ENCODE assay signal across 1 cellular context in the genomic region with DNA sequence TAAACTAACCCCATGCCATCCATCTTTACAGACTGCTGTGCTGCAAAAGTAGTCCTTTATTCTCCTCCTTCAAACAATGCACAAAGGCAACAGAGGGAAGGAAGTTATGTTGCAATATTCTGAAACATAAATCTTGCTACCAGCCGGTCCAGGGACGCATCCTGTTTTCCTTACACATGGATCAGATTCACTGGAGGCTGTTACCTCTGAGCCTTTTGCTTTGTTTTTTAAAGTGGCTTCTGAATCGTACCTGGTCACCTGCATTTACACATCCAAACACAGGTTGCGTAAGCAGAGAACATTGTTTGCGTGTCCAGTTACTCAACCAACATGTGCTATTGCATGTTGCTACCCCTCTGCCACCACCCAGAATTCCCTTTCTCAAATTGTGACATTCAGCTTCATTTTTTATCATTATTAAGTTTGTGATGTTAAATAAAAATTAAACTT.
TF ChIP-seq lines count a peak whose summit lies in the region.

No MANE protein-coding gene starts in this region.

TF ChIP-seq in HepG2, 621 proteins besides CTCF, POLR2A, EP300 and RAD21 (continued from another document and continues in another):
- TF ChIP-seq, protein P1, sequence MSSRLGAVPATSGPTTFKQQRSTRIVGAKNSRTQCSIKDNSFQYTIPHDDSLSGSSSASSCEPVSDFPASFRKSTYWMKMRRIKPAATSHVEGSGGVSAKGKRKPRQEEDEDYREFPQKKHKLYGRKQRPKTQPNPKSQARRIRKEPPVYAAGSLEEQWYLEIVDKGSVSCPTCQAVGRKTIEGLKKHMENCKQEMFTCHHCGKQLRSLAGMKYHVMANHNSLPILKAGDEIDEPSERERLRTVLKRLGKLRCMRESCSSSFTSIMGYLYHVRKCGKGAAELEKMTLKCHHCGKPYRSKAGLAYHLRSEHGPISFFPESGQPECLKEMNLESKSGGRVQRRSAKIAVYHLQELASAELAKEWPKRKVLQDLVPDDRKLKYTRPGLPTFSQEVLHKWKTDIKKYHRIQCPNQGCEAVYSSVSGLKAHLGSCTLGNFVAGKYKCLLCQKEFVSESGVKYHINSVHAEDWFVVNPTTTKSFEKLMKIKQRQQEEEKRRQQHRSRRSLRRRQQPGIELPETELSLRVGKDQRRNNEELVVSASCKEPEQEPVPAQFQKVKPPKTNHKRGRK (CRISPR knock-in tag; IDR thresholded peaks at IDR 0.05) = no peak
- TF ChIP-seq, protein P2, sequence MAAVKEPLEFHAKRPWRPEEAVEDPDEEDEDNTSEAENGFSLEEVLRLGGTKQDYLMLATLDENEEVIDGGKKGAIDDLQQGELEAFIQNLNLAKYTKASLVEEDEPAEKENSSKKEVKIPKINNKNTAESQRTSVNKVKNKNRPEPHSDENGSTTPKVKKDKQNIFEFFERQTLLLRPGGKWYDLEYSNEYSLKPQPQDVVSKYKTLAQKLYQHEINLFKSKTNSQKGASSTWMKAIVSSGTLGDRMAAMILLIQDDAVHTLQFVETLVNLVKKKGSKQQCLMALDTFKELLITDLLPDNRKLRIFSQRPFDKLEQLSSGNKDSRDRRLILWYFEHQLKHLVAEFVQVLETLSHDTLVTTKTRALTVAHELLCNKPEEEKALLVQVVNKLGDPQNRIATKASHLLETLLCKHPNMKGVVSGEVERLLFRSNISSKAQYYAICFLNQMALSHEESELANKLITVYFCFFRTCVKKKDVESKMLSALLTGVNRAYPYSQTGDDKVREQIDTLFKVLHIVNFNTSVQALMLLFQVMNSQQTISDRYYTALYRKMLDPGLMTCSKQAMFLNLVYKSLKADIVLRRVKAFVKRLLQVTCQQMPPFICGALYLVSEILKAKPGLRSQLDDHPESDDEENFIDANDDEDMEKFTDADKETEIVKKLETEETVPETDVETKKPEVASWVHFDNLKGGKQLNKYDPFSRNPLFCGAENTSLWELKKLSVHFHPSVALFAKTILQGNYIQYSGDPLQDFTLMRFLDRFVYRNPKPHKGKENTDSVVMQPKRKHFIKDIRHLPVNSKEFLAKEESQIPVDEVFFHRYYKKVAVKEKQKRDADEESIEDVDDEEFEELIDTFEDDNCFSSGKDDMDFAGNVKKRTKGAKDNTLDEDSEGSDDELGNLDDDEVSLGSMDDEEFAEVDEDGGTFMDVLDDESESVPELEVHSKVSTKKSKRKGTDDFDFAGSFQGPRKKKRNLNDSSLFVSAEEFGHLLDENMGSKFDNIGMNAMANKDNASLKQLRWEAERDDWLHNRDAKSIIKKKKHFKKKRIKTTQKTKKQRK (IDR thresholded peaks at IDR 0.05; ENCODE audit: low read length) = no peak
- no peak for TF ChIP-seq NFKB2 (CRISPR knock-in tag; IDR thresholded peaks at IDR 0.05; ENCODE audit: borderline replicate concordance)
- TF ChIP-seq ARHGAP35 (CRISPR knock-in tag; IDR thresholded peaks at IDR 0.05; ENCODE audit: borderline replicate concordance) = no peak
- no peak for TF ChIP-seq JUN (CRISPR knock-in tag; IDR thresholded peaks at IDR 0.05)
- TF ChIP-seq HOXA5 (CRISPR knock-in tag; IDR thresholded peaks at IDR 0.05) = peak; percentile 78; the same call in 1 of the 2 replicates
- 0 out of 2 replicates have a peak, but pooled peaks have one; percentile 75 for TF ChIP-seq ZMYM4 (CRISPR knock-in tag; IDR thresholded peaks at IDR 0.05)
- no peak for TF ChIP-seq MAFK (conservative IDR thresholded peaks at IDR 0.05 in 1 of 2, IDR thresholded peaks at IDR 0.05 in 1 of 2; ENCODE audit: low read length in 2 of 2)
- peak; percentile 65; the same call in 1 of the 2 replicates for TF ChIP-seq ZNF12 (CRISPR knock-in tag; IDR thresholded peaks at IDR 0.05)
- TF ChIP-seq SATB2 (CRISPR knock-in tag; IDR thresholded peaks at IDR 0.05) = no peak
- TF ChIP-seq SNAI1 (CRISPR knock-in tag; IDR thresholded peaks at IDR 0.05; ENCODE audit: borderline replicate concordance) = no peak
- TF ChIP-seq, protein P3, sequence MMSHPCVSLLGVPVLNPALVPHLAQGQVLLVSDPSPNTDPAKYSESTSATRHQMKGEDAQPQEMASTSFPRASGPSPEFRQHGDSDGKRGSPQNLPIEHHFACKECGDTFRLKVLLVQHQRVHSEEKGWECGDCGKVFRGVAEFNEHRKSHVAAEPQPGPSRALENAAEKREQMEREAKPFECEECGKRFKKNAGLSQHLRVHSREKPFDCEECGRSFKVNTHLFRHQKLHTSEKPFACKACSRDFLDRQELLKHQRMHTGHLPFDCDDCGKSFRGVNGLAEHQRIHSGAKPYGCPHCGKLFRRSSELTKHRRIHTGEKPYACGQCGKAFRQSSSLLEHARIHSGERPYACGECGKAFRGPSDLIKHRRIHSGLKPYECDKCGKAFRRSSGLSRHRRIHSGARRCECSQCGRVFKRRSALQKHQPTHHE (CRISPR knock-in tag; IDR thresholded peaks at IDR 0.05; ENCODE audit: borderline replicate concordance) = no peak
- no peak for TF ChIP-seq PLRG1 (conservative IDR thresholded peaks at IDR 0.05)
- no peak for TF ChIP-seq ZNF354B (CRISPR knock-in tag; IDR thresholded peaks at IDR 0.05)
- TF ChIP-seq SALL2 (CRISPR knock-in tag; IDR thresholded peaks at IDR 0.05) = no peak
- 0 out of 2 replicates have a peak, but pooled peaks have one; percentile 19 for TF ChIP-seq MEF2D (CRISPR knock-in tag; IDR thresholded peaks at IDR 0.05)
- TF ChIP-seq, protein P4, sequence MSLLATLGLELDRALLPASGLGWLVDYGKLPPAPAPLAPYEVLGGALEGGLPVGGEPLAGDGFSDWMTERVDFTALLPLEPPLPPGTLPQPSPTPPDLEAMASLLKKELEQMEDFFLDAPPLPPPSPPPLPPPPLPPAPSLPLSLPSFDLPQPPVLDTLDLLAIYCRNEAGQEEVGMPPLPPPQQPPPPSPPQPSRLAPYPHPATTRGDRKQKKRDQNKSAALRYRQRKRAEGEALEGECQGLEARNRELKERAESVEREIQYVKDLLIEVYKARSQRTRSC (CRISPR knock-in tag; IDR thresholded peaks at IDR 0.05; ENCODE audit: low read depth) = no peak
- TF ChIP-seq, protein P5, sequence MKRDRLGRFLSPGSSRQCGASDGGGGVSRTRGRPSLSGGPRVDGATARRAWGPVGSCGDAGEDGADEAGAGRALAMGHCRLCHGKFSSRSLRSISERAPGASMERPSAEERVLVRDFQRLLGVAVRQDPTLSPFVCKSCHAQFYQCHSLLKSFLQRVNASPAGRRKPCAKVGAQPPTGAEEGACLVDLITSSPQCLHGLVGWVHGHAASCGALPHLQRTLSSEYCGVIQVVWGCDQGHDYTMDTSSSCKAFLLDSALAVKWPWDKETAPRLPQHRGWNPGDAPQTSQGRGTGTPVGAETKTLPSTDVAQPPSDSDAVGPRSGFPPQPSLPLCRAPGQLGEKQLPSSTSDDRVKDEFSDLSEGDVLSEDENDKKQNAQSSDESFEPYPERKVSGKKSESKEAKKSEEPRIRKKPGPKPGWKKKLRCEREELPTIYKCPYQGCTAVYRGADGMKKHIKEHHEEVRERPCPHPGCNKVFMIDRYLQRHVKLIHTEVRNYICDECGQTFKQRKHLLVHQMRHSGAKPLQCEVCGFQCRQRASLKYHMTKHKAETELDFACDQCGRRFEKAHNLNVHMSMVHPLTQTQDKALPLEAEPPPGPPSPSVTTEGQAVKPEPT (CRISPR knock-in tag; IDR thresholded peaks at IDR 0.05; ENCODE audit: low read depth) = no peak
- TF ChIP-seq ZSCAN9 (CRISPR knock-in tag; IDR thresholded peaks at IDR 0.05; ENCODE audit: borderline replicate concordance) = peak; percentile 89
- TF ChIP-seq ATF7 (IDR thresholded peaks at IDR 0.05) = peak; percentile 60; the same call in 1 of the 2 replicates
- no peak; the same call in 1 of the 2 replicates for TF ChIP-seq ATF7 (CRISPR knock-in tag; IDR thresholded peaks at IDR 0.05)
- TF ChIP-seq ZNF350 (CRISPR knock-in tag; IDR thresholded peaks at IDR 0.05; ENCODE audit: borderline replicate concordance, low read depth) = peak; percentile 64; the same call in 1 of the 2 replicates
- no peak for TF ChIP-seq ZNF563 (CRISPR knock-in tag; IDR thresholded peaks at IDR 0.05)
- TF ChIP-seq, protein P6, sequence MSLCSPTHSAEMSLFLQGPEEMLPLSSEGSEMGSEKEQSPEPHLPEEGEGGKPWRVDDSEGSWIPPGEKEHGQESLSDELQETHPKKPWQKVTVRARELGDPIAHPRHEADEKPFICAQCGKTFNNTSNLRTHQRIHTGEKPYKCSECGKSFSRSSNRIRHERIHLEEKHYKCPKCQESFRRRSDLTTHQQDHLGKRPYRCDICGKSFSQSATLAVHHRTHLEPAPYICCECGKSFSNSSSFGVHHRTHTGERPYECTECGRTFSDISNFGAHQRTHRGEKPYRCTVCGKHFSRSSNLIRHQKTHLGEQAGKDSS (CRISPR knock-in tag; IDR thresholded peaks at IDR 0.05; ENCODE audit: borderline replicate concordance, low read depth) = no peak
- TF ChIP-seq KLF12 (CRISPR knock-in tag; IDR thresholded peaks at IDR 0.05; ENCODE audit: borderline replicate concordance) = no peak
- no peak for TF ChIP-seq MTA3 (CRISPR knock-in tag; IDR thresholded peaks at IDR 0.05)
- no peak for TF ChIP-seq ADNP (CRISPR knock-in tag; IDR thresholded peaks at IDR 0.05)
- no peak for TF ChIP-seq KAT2B (IDR thresholded peaks at IDR 0.05; ENCODE audit: borderline replicate concordance, low read depth, low read length)
- no peak for TF ChIP-seq ZNF841 (CRISPR knock-in tag; IDR thresholded peaks at IDR 0.05; ENCODE audit: borderline replicate concordance)
- TF ChIP-seq HDAC2 (CRISPR knock-in tag; IDR thresholded peaks at IDR 0.05) = peak; percentile 87
- peak; percentile 61; the same call in 1 of the 2 replicates for TF ChIP-seq ZNF761 (CRISPR knock-in tag; conservative IDR thresholded peaks at IDR 0.05)
- TF ChIP-seq MAFF (IDR thresholded peaks at IDR 0.05; ENCODE audit: low read depth, low read length) = no peak
- no peak for TF ChIP-seq RFX3 (CRISPR knock-in tag; IDR thresholded peaks at IDR 0.05)
- 0 out of 2 replicates have a peak, but pooled peaks have one; percentile 28 for TF ChIP-seq RFXAP (CRISPR knock-in tag; IDR thresholded peaks at IDR 0.05; ENCODE audit: borderline replicate concordance)
- TF ChIP-seq CC2D1A (CRISPR knock-in tag; IDR thresholded peaks at IDR 0.05) = no peak
- TF ChIP-seq ZNF672 (CRISPR knock-in tag; IDR thresholded peaks at IDR 0.05) = no peak
- TF ChIP-seq ZC3H4 (CRISPR knock-in tag; IDR thresholded peaks at IDR 0.05; ENCODE audit: borderline replicate concordance) = no peak
- TF ChIP-seq, protein P7, sequence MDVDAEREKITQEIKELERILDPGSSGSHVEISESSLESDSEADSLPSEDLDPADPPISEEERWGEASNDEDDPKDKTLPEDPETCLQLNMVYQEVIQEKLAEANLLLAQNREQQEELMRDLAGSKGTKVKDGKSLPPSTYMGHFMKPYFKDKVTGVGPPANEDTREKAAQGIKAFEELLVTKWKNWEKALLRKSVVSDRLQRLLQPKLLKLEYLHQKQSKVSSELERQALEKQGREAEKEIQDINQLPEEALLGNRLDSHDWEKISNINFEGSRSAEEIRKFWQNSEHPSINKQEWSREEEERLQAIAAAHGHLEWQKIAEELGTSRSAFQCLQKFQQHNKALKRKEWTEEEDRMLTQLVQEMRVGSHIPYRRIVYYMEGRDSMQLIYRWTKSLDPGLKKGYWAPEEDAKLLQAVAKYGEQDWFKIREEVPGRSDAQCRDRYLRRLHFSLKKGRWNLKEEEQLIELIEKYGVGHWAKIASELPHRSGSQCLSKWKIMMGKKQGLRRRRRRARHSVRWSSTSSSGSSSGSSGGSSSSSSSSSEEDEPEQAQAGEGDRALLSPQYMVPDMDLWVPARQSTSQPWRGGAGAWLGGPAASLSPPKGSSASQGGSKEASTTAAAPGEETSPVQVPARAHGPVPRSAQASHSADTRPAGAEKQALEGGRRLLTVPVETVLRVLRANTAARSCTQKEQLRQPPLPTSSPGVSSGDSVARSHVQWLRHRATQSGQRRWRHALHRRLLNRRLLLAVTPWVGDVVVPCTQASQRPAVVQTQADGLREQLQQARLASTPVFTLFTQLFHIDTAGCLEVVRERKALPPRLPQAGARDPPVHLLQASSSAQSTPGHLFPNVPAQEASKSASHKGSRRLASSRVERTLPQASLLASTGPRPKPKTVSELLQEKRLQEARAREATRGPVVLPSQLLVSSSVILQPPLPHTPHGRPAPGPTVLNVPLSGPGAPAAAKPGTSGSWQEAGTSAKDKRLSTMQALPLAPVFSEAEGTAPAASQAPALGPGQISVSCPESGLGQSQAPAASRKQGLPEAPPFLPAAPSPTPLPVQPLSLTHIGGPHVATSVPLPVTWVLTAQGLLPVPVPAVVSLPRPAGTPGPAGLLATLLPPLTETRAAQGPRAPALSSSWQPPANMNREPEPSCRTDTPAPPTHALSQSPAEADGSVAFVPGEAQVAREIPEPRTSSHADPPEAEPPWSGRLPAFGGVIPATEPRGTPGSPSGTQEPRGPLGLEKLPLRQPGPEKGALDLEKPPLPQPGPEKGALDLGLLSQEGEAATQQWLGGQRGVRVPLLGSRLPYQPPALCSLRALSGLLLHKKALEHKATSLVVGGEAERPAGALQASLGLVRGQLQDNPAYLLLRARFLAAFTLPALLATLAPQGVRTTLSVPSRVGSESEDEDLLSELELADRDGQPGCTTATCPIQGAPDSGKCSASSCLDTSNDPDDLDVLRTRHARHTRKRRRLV (CRISPR knock-in tag; IDR thresholded peaks at IDR 0.05) = peak; percentile 67
- TF ChIP-seq GABPB1 (CRISPR knock-in tag; IDR thresholded peaks at IDR 0.05) = no peak; the same call in 1 of the 2 replicates
- TF ChIP-seq, protein P8, sequence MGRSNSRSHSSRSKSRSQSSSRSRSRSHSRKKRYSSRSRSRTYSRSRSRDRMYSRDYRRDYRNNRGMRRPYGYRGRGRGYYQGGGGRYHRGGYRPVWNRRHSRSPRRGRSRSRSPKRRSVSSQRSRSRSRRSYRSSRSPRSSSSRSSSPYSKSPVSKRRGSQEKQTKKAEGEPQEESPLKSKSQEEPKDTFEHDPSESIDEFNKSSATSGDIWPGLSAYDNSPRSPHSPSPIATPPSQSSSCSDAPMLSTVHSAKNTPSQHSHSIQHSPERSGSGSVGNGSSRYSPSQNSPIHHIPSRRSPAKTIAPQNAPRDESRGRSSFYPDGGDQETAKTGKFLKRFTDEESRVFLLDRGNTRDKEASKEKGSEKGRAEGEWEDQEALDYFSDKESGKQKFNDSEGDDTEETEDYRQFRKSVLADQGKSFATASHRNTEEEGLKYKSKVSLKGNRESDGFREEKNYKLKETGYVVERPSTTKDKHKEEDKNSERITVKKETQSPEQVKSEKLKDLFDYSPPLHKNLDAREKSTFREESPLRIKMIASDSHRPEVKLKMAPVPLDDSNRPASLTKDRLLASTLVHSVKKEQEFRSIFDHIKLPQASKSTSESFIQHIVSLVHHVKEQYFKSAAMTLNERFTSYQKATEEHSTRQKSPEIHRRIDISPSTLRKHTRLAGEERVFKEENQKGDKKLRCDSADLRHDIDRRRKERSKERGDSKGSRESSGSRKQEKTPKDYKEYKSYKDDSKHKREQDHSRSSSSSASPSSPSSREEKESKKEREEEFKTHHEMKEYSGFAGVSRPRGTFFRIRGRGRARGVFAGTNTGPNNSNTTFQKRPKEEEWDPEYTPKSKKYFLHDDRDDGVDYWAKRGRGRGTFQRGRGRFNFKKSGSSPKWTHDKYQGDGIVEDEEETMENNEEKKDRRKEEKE (IDR thresholded peaks at IDR 0.05) = no peak
- no peak for TF ChIP-seq MYNN (CRISPR knock-in tag; IDR thresholded peaks at IDR 0.05; ENCODE audit: low read depth)
- TF ChIP-seq ZKSCAN1 (IDR thresholded peaks at IDR 0.05; ENCODE audit: low read length) = no peak
- TF ChIP-seq, protein P9, sequence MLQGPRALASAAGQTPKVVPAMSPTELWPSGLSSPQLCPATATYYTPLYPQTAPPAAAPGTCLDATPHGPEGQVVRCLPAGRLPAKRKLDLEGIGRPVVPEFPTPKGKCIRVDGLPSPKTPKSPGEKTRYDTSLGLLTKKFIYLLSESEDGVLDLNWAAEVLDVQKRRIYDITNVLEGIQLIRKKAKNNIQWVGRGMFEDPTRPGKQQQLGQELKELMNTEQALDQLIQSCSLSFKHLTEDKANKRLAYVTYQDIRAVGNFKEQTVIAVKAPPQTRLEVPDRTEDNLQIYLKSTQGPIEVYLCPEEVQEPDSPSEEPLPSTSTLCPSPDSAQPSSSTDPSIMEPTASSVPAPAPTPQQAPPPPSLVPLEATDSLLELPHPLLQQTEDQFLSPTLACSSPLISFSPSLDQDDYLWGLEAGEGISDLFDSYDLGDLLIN (CRISPR knock-in tag; IDR thresholded peaks at IDR 0.05; ENCODE audit: borderline replicate concordance) = no peak
- TF ChIP-seq HMG20B (CRISPR knock-in tag; conservative IDR thresholded peaks at IDR 0.05) = peak; percentile 73; the same call in 1 of the 2 replicates
